In genomic region chr17:28348979-28349378, GRCh38 we compare ENCODE assay signal across 18 cellular contexts. TPM values are rescaled to one million over a fixed set of nuclear protein-coding genes. Genes with fewer than 3 reads are reported as not detected.
DNase-seq lines count a peak whose midpoint lies in the region; ATAC-seq, FAIRE-seq and TF ChIP-seq lines count a peak whose summit lies in the region.
"Had no signal": no experiment of that assay in that cellular context is flagged by ENCODE, and none has a peak within 500 bp of the region (broad histone marks: within the 10 kb centered on the region; RNA-seq: fewer than 3 reads in every experiment).

No MANE protein-coding gene starts in this region.

- TF ChIP-seq RAD21 in HepG2 (CRISPR knock-in tag; IDR thresholded peaks at IDR 0.05): no peak

- H3K27me3 ChIP-seq in HepG2 (ENCODE audit: control insufficient read depth in 1 of 2, insufficient read depth in 2 of 2, low read length in 2 of 2): no peaks in the 10 kb centered on the region
- no peaks in the 10 kb centered on the region for H3K27me3 ChIP-seq in right lobe of liver
- H3K27me3 ChIP-seq in body of pancreas: no peaks in the 10 kb centered on the region
- no peaks in the 10 kb centered on the region for H3K27me3 ChIP-seq in upper lobe of right lung
- H3K27me3 ChIP-seq: BLaER1 treated with 17β-estradiol and CSF1 and Interleukin-3, amounts not matched to agents 10 nM and 100 nM had no signal

- WGBS in HepG2 (ENCODE audit: low lambda C conversion rate): no CpG with 5 or more reads among the region's 3 CpGs
- 80% methylated on average over 1 of the region's 3 CpGs for WGBS in right lobe of liver (ENCODE audit: insufficient coverage, low coverage, low lambda C conversion rate, missing lambda C conversion rate)
- WGBS in body of pancreas, 2 donors: 52 to 60% methylated on average over 2 to 3 of the region's 3 CpGs

- TF ChIP-seq EP300 in HepG2 (IDR thresholded peaks at IDR 0.05; ENCODE audit: low read depth in 2 of 2, low read length in 2 of 2) (no peak), HepG2 (CRISPR knock-in tag; IDR thresholded peaks at IDR 0.05; ENCODE audit: borderline replicate concordance) (no peak)

- intact Hi-C loops in HepG2 (cut with micrococcal nuclease; ENCODE audit: unreplicated experiment): loop anchor here (5.0 kb wide), 1 partner anchor 117 kb away; no protein-coding TSS in a partner anchor
- intact Hi-C loops in right lobe of liver (cut with DNase I): loop anchor here in 1 of 2 donors (10.0 kb wide), 1 partner anchor 114 kb away; no protein-coding TSS in a partner anchor
- intact Hi-C loops in body of pancreas (cut with DNase I): no loop called here
- intact Hi-C loops in upper lobe of right lung (cut with DNase I): no loop called here

- no peaks in the 10 kb centered on the region for H3K9me3 ChIP-seq in HepG2 (ENCODE audit: low read length)
- H3K9me3 ChIP-seq in right lobe of liver: no peaks in the 10 kb centered on the region
- no peaks in the 10 kb centered on the region for H3K9me3 ChIP-seq in body of pancreas
- no peaks in the 10 kb centered on the region for H3K9me3 ChIP-seq in upper lobe of right lung
- H3K9me3 ChIP-seq: BLaER1 treated with 17β-estradiol and CSF1 and Interleukin-3, amounts not matched to agents 10 nM and 100 nM had no signal

- no peak overlapping the region for H2AFZ ChIP-seq in HepG2 (ENCODE audit: low read length)
- H2AFZ ChIP-seq: GM23338 had no signal

- ATAC-seq in HepG2 (no peak), right lobe of liver (no peak), body of pancreas (no peak), upper lobe of right lung (no peak), HG02884 (IDR thresholded peaks at IDR 0.05; ENCODE audit: unreplicated experiment) (no peak)
- ATAC-seq: GM12878, GM23338 had no signal

- CTCF ChIA-PET in HepG2 (lab: Yijun Ruan, JAX; ENCODE audit: low intra/inter-chr PET ratio, low total read pairs): no interaction called here

- no peak overlapping the region for H3K9ac ChIP-seq in HepG2 (ENCODE audit: insufficient read depth, low read depth, low read length)
- H3K9ac ChIP-seq: BLaER1 treated with 17β-estradiol and CSF1 and Interleukin-3, amounts not matched to agents 10 nM and 100 nM had no signal

- H3K4me3 ChIP-seq in HepG2 (replicated peaks in 1 of 3; ENCODE audit: insufficient read depth in 1 of 3, low read depth in 2 of 3, low read length in 3 of 3): no peak overlapping the region
- H3K4me3 ChIP-seq in right lobe of liver: no peak overlapping the region
- no peak overlapping the region for H3K4me3 ChIP-seq in body of pancreas
- H3K4me3 ChIP-seq in upper lobe of right lung: no peak overlapping the region
- H3K4me3 ChIP-seq: BLaER1 treated with 17β-estradiol and CSF1 and Interleukin-3, amounts not matched to agents 10 nM and 100 nM; GM12878; GM23338 had no signal

- H3K4me2 ChIP-seq in HepG2 (ENCODE audit: low read depth, low read length): no peak overlapping the region
- H3K4me2 ChIP-seq: BLaER1 treated with 17β-estradiol and CSF1 and Interleukin-3, amounts not matched to agents 10 nM and 100 nM; GM23338 had no signal

- no peak overlapping the region for H3K27ac ChIP-seq in HepG2 (ENCODE audit: extremely low read length, insufficient read depth, low read length)
- H3K27ac ChIP-seq in right lobe of liver: no peak overlapping the region
- H3K27ac ChIP-seq in body of pancreas: peak overlapping the region in 3 of 4 donors; percentile 15 to 87 (median 81)
- H3K27ac ChIP-seq in upper lobe of right lung: no peak overlapping the region
- H3K27ac ChIP-seq: BLaER1 treated with 17β-estradiol and CSF1 and Interleukin-3, amounts not matched to agents 10 nM and 100 nM had no signal

- TF ChIP-seq CTCF in HepG2 (CRISPR knock-in tag; IDR thresholded peaks at IDR 0.05): no peak
- TF ChIP-seq CTCF in right lobe of liver (IDR thresholded peaks at IDR 0.05): no peak
- TF ChIP-seq CTCF in body of pancreas (IDR thresholded peaks at IDR 0.05): no peak
- TF ChIP-seq CTCF in upper lobe of right lung (IDR thresholded peaks at IDR 0.05): no peak

- in situ Hi-C loops in HepG2 (cut with HindIII; ENCODE audit: extremely low pct_ligation_motif_present, low pct_unique_long_range_greater_than_20kb): no loop called here
- in situ Hi-C loops in G401 (cut with HindIII; ENCODE audit: low sequenced_read_pairs): no loop called here

- H3K79me2 ChIP-seq in HepG2 (ENCODE audit: insufficient read depth, low read length): no peaks in the 10 kb centered on the region

- no peaks in the 10 kb centered on the region for H4K20me1 ChIP-seq in HepG2 (ENCODE audit: insufficient read depth, low read length)

- no peak for TF ChIP-seq POLR2A in HepG2 (IDR thresholded peaks at IDR 0.05; ENCODE audit: insufficient read depth in 1 of 2, low read depth in 2 of 2, low read length in 2 of 2)
- TF ChIP-seq POLR2A in right lobe of liver (IDR thresholded peaks at IDR 0.05): no peak
- no peak for TF ChIP-seq POLR2A in body of pancreas (IDR thresholded peaks at IDR 0.05)

- no peak for FAIRE-seq in HepG2 (lab: Jason Lieb, UNC)
- FAIRE-seq: GM12878, GM18507, HTR-8/SVneo had no signal

- H3K36me3 ChIP-seq in HepG2 (replicated peaks in 1 of 2; ENCODE audit: control insufficient read depth in 1 of 2, insufficient read depth in 2 of 2, low read length in 2 of 2) (peaks cover 25 to 74% of the 10 kb centered on the region in 2 experiments), right lobe of liver (peaks cover 8 to 75% (median 41%) of the 10 kb centered on the region in 4 donors), body of pancreas (replicated peaks in 1 of 2; ENCODE audit: insufficient read depth in 1 of 2, low read depth in 2 of 2) (peaks cover 11 to 36% of the 10 kb centered on the region in 2 donors), upper lobe of right lung (peaks cover 100% of the 10 kb centered on the region)

- BruUV-seq in HepG2 (replicated peaks; lab: Mats Ljungman, UMichigan): no TSS peak

- H3K4me1 ChIP-seq in HepG2 (ENCODE audit: insufficient read depth, low read length) (peaks cover 26% of the 10 kb centered on the region), right lobe of liver (peaks cover 3 to 52% (median 29%) of the 10 kb centered on the region in 4 donors), body of pancreas (peaks cover 50% of the 10 kb centered on the region), upper lobe of right lung (peaks cover 15% of the 10 kb centered on the region)

- DNase-seq in HepG2 (ENCODE audit: low spot score) (no peak), right lobe of liver (no peak), body of pancreas (no peak), islet precursor cell (peak; percentile 52), upper lobe of right lung (peak; percentile 25), G401 (ENCODE audit: low spot score) (no peak), hypothalamus (lab: John Stamatoyannopoulos, UW) (no peak)
- DNase-seq: ACHN; CD4-positive, CD25-positive, alpha-beta regulatory T cell; H7 had no signal

- POLR2A ChIA-PET in HepG2 (lab: Yijun Ruan, JAX): interaction anchor here (1.1 to 5.3 kb wide), 3 partner anchors 8 to 23 kb away, joined by 3 to 49 read pairs (median 30); partner anchors contain the start of genes POLDIP2, SARM1 and VTN

RNA-seq across cellular contexts. Expression of gene POLDIP2, which starts 8.3 kb away (rescaled TPM):
- 114 and 127 TPM in 2 replicates for total RNA-seq in HepG2 (2016; rRNA removed; fragmentation: Illumina TruSeq; extraction: Trizol)
- total RNA-seq in HepG2 (2016; cell fraction: cytosol; rRNA removed; fragmentation: Illumina TruSeq; extraction: Trizol; ENCODE audit: low read depth): 63.3 and 67.3 TPM in 2 replicates
- 112 and 115 TPM in 2 replicates for total RNA-seq in HepG2 (2016; cell fraction: insoluble cytoplasmic fraction; rRNA removed; fragmentation: Illumina TruSeq; extraction: Trizol)
- 118 and 133 TPM in 2 replicates for total RNA-seq in HepG2 (2016; cell fraction: membrane; rRNA removed; fragmentation: Illumina TruSeq; extraction: Trizol)
- total RNA-seq in HepG2 (2016; cell fraction: nucleus; rRNA removed; fragmentation: Illumina TruSeq; extraction: Trizol): 47.1 and 53.4 TPM in 2 replicates
- 85.9 and 86.0 TPM in 2 replicates for polyA plus RNA-seq in HepG2 (2011; rRNA removed)
- 82.5 and 91.5 TPM in 2 replicates for polyA plus RNA-seq in HepG2 (2011; cell fraction: cytosol; rRNA removed)
- polyA plus RNA-seq in HepG2 (2011; cell fraction: nucleus; rRNA removed): 40.8 and 49.4 TPM in 2 replicates
- 60.2 and 73.0 TPM in 2 replicates for polyA plus RNA-seq in HepG2 (2012)
- 78.3 and 93.1 TPM in 2 replicates for polyA plus RNA-seq in HepG2 (2016; cell fraction: cytosol; fragmentation: Illumina TruSeq; extraction: Trizol; ENCODE audit: low read depth)
- 128 and 147 TPM in 2 replicates for polyA plus RNA-seq in HepG2 (2016; cell fraction: insoluble cytoplasmic fraction; fragmentation: Illumina TruSeq; extraction: Trizol; ENCODE audit: low read depth)
- 120 and 126 TPM in 2 replicates for polyA plus RNA-seq in HepG2 (2016; cell fraction: membrane; fragmentation: Illumina TruSeq; extraction: Trizol; ENCODE audit: low read depth)
- 79.9 and 84.9 TPM in 2 replicates for polyA plus RNA-seq in HepG2 (2016; cell fraction: nucleus; fragmentation: Illumina TruSeq; extraction: Trizol; ENCODE audit: insufficient read depth, low read depth)
- polyA minus RNA-seq in HepG2 (2011; rRNA and poly(A)+ RNA removed; ENCODE audit: low replicate concordance): 108 and 190 TPM in 2 replicates
- polyA minus RNA-seq in HepG2 (2011; cell fraction: cytosol; rRNA and poly(A)+ RNA removed): 42.1 and 47.7 TPM in 2 replicates
- 22.0 and 26.2 TPM in 2 replicates for polyA minus RNA-seq in HepG2 (2011; cell fraction: nucleus; rRNA and poly(A)+ RNA removed)
- total RNA-seq in right lobe of liver: 100 to 1,000 TPM in 5 of 6 experiments, 10 to 100 TPM in 1; 92.5 to 156 (median 130) TPM
- 10 to 100 TPM; 50.8 to 54.4 TPM for total RNA-seq in body of pancreas
- 55.3 TPM for total RNA-seq in upper lobe of right lung
- 200 and 227 TPM in 2 replicates for total RNA-seq in G401 (2014; rRNA removed; shearing (Covaris generic))

RNA-seq across cellular contexts. Expression of gene TNFAIP1, which starts 13.4 kb away (rescaled TPM):
- total RNA-seq in HepG2 (2016; rRNA removed; fragmentation: Illumina TruSeq; extraction: Trizol) (17.5 and 18.7 TPM in 2 replicates), right lobe of liver (10 to 100 TPM; 32.3 to 87.6 (median 38.2) TPM), body of pancreas (10 to 100 TPM; 15.2 to 15.8 TPM), upper lobe of right lung (82.7 TPM)
- 3.0 and 3.3 TPM in 2 replicates for total RNA-seq in HepG2 (2016; cell fraction: cytosol; rRNA removed; fragmentation: Illumina TruSeq; extraction: Trizol; ENCODE audit: low read depth)
- 17.6 and 18.0 TPM in 2 replicates for total RNA-seq in HepG2 (2016; cell fraction: insoluble cytoplasmic fraction; rRNA removed; fragmentation: Illumina TruSeq; extraction: Trizol)
- 10.3 and 13.6 TPM in 2 replicates for total RNA-seq in HepG2 (2016; cell fraction: membrane; rRNA removed; fragmentation: Illumina TruSeq; extraction: Trizol)
- 10.7 and 12.2 TPM in 2 replicates for total RNA-seq in HepG2 (2016; cell fraction: nucleus; rRNA removed; fragmentation: Illumina TruSeq; extraction: Trizol)
- 40.6 and 42.8 TPM in 2 replicates for polyA plus RNA-seq in HepG2 (2011; rRNA removed)
- 26.7 and 28.6 TPM in 2 replicates for polyA plus RNA-seq in HepG2 (2011; cell fraction: cytosol; rRNA removed)
- 42.5 and 48.1 TPM in 2 replicates for polyA plus RNA-seq in HepG2 (2011; cell fraction: nucleus; rRNA removed)
- 16.3 and 24.4 TPM in 2 replicates for polyA plus RNA-seq in HepG2 (2012)
- polyA plus RNA-seq in HepG2 (2016; cell fraction: cytosol; fragmentation: Illumina TruSeq; extraction: Trizol; ENCODE audit: low read depth): 3.2 and 5.3 TPM in 2 replicates
- 18.4 and 21.2 TPM in 2 replicates for polyA plus RNA-seq in HepG2 (2016; cell fraction: insoluble cytoplasmic fraction; fragmentation: Illumina TruSeq; extraction: Trizol; ENCODE audit: low read depth)
- polyA plus RNA-seq in HepG2 (2016; cell fraction: membrane; fragmentation: Illumina TruSeq; extraction: Trizol; ENCODE audit: low read depth): 8.2 and 8.8 TPM in 2 replicates
- polyA plus RNA-seq in HepG2 (2016; cell fraction: nucleus; fragmentation: Illumina TruSeq; extraction: Trizol; ENCODE audit: insufficient read depth, low read depth): 17.9 and 19.3 TPM in 2 replicates
- polyA minus RNA-seq in HepG2 (2011; rRNA and poly(A)+ RNA removed; ENCODE audit: low replicate concordance): 67.1 and 165 TPM in 2 replicates
- polyA minus RNA-seq in HepG2 (2011; cell fraction: cytosol; rRNA and poly(A)+ RNA removed): 30.3 and 32.2 TPM in 2 replicates
- polyA minus RNA-seq in HepG2 (2011; cell fraction: nucleus; rRNA and poly(A)+ RNA removed): 20.6 and 26.7 TPM in 2 replicates
- 25.3 and 27.7 TPM in 2 replicates for total RNA-seq in G401 (2014; rRNA removed; shearing (Covaris generic))

RNA-seq across cellular contexts. Expression of gene IFT20, which starts 13.7 kb away (rescaled TPM):
- 23.4 and 28.0 TPM in 2 replicates for total RNA-seq in HepG2 (2016; rRNA removed; fragmentation: Illumina TruSeq; extraction: Trizol)
- 49.6 and 59.0 TPM in 2 replicates for total RNA-seq in HepG2 (2016; cell fraction: cytosol; rRNA removed; fragmentation: Illumina TruSeq; extraction: Trizol; ENCODE audit: low read depth)
- 22.8 and 29.8 TPM in 2 replicates for total RNA-seq in HepG2 (2016; cell fraction: insoluble cytoplasmic fraction; rRNA removed; fragmentation: Illumina TruSeq; extraction: Trizol)
- total RNA-seq in HepG2 (2016; cell fraction: membrane; rRNA removed; fragmentation: Illumina TruSeq; extraction: Trizol): 51.8 and 54.0 TPM in 2 replicates
- total RNA-seq in HepG2 (2016; cell fraction: nucleus; rRNA removed; fragmentation: Illumina TruSeq; extraction: Trizol): 22.4 and 24.3 TPM in 2 replicates
- polyA plus RNA-seq in HepG2 (2011; rRNA removed): 33.9 and 37.8 TPM in 2 replicates
- polyA plus RNA-seq in HepG2 (2011; cell fraction: cytosol; rRNA removed): 23.5 and 23.7 TPM in 2 replicates
- polyA plus RNA-seq in HepG2 (2011; cell fraction: nucleus; rRNA removed): 39.0 and 42.0 TPM in 2 replicates
- polyA plus RNA-seq in HepG2 (2012): 22.5 and 25.6 TPM in 2 replicates
- 50.1 and 61.3 TPM in 2 replicates for polyA plus RNA-seq in HepG2 (2016; cell fraction: cytosol; fragmentation: Illumina TruSeq; extraction: Trizol; ENCODE audit: low read depth)
- polyA plus RNA-seq in HepG2 (2016; cell fraction: insoluble cytoplasmic fraction; fragmentation: Illumina TruSeq; extraction: Trizol; ENCODE audit: low read depth): 21.7 and 23.6 TPM in 2 replicates
- 44.5 and 49.9 TPM in 2 replicates for polyA plus RNA-seq in HepG2 (2016; cell fraction: membrane; fragmentation: Illumina TruSeq; extraction: Trizol; ENCODE audit: low read depth)
- polyA plus RNA-seq in HepG2 (2016; cell fraction: nucleus; fragmentation: Illumina TruSeq; extraction: Trizol; ENCODE audit: insufficient read depth, low read depth): 39.5 and 42.9 TPM in 2 replicates
- 13.0 and 13.9 TPM in 2 replicates for polyA minus RNA-seq in HepG2 (2011; rRNA and poly(A)+ RNA removed; ENCODE audit: low replicate concordance)
- 5.7 and 7.1 TPM in 2 replicates for polyA minus RNA-seq in HepG2 (2011; cell fraction: cytosol; rRNA and poly(A)+ RNA removed)
- polyA minus RNA-seq in HepG2 (2011; cell fraction: nucleus; rRNA and poly(A)+ RNA removed): 14.9 and 18.4 TPM in 2 replicates
- 10 to 100 TPM; 20.6 to 29.6 (median 26.1) TPM for total RNA-seq in right lobe of liver
- total RNA-seq in body of pancreas: 10 to 100 TPM; 37.9 to 42.2 TPM
- total RNA-seq in upper lobe of right lung: 33.3 TPM
- total RNA-seq in G401 (2014; rRNA removed; shearing (Covaris generic)): 21.5 and 29.1 TPM in 2 replicates

RNA-seq across cellular contexts. Expression of gene SEBOX, which starts 16.0 kb away (rescaled TPM):
- total RNA-seq in HepG2 (2016; rRNA removed; fragmentation: Illumina TruSeq; extraction: Trizol) (not detected in 2 replicates), right lobe of liver (not detected), body of pancreas (not detected), upper lobe of right lung (not detected)
- not detected in 2 replicates for total RNA-seq in HepG2 (2016; cell fraction: cytosol; rRNA removed; fragmentation: Illumina TruSeq; extraction: Trizol; ENCODE audit: low read depth)
- not detected in 2 replicates for total RNA-seq in HepG2 (2016; cell fraction: insoluble cytoplasmic fraction; rRNA removed; fragmentation: Illumina TruSeq; extraction: Trizol)
- total RNA-seq in HepG2 (2016; cell fraction: membrane; rRNA removed; fragmentation: Illumina TruSeq; extraction: Trizol): not detected in 2 replicates
- not detected in 2 replicates for total RNA-seq in HepG2 (2016; cell fraction: nucleus; rRNA removed; fragmentation: Illumina TruSeq; extraction: Trizol)
- polyA plus RNA-seq in HepG2 (2011; rRNA removed): not detected in 2 replicates
- polyA plus RNA-seq in HepG2 (2011; cell fraction: cytosol; rRNA removed): not detected in 2 replicates
- 0.43 TPM in 1 of 2 replicates, not detected in the other for polyA plus RNA-seq in HepG2 (2011; cell fraction: nucleus; rRNA removed)
- not detected in 2 replicates for polyA plus RNA-seq in HepG2 (2012)
- polyA plus RNA-seq in HepG2 (2016; cell fraction: cytosol; fragmentation: Illumina TruSeq; extraction: Trizol; ENCODE audit: low read depth): not detected in 2 replicates
- polyA plus RNA-seq in HepG2 (2016; cell fraction: insoluble cytoplasmic fraction; fragmentation: Illumina TruSeq; extraction: Trizol; ENCODE audit: low read depth): not detected in 2 replicates
- polyA plus RNA-seq in HepG2 (2016; cell fraction: membrane; fragmentation: Illumina TruSeq; extraction: Trizol; ENCODE audit: low read depth): not detected in 2 replicates
- not detected in 2 replicates for polyA plus RNA-seq in HepG2 (2016; cell fraction: nucleus; fragmentation: Illumina TruSeq; extraction: Trizol; ENCODE audit: insufficient read depth, low read depth)
- polyA minus RNA-seq in HepG2 (2011; rRNA and poly(A)+ RNA removed; ENCODE audit: low replicate concordance): 0.34 TPM in 1 of 2 replicates, not detected in the other
- not detected in 2 replicates for polyA minus RNA-seq in HepG2 (2011; cell fraction: cytosol; rRNA and poly(A)+ RNA removed)
- polyA minus RNA-seq in HepG2 (2011; cell fraction: nucleus; rRNA and poly(A)+ RNA removed): not detected in 2 replicates
- total RNA-seq in G401 (2014; rRNA removed; shearing (Covaris generic)): not detected in 2 replicates
- total RNA-seq: A172; CD4-positive, CD25-positive, alpha-beta regulatory T cell; Daoy; GM12878; GM23338; H7 had no signal
- polyA plus RNA-seq: CD4-positive, CD25-positive, alpha-beta regulatory T cell; GM12878; GM23338 had no signal

RNA-seq across cellular contexts. Expression of gene VTN, which starts 21.1 kb away (rescaled TPM):
- total RNA-seq in HepG2 (2016; rRNA removed; fragmentation: Illumina TruSeq; extraction: Trizol) (43.9 and 108 TPM in 2 replicates), right lobe of liver (1,000 to 10,000 TPM; 2,747 to 3,771 (median 3,031) TPM), body of pancreas (1 to 10 TPM; 4.2 to 6.6 TPM), upper lobe of right lung (1.3 TPM)
- 11.6 and 13.5 TPM in 2 replicates for total RNA-seq in HepG2 (2016; cell fraction: cytosol; rRNA removed; fragmentation: Illumina TruSeq; extraction: Trizol; ENCODE audit: low read depth)
- 42.5 and 110 TPM in 2 replicates for total RNA-seq in HepG2 (2016; cell fraction: insoluble cytoplasmic fraction; rRNA removed; fragmentation: Illumina TruSeq; extraction: Trizol)
- total RNA-seq in HepG2 (2016; cell fraction: membrane; rRNA removed; fragmentation: Illumina TruSeq; extraction: Trizol): 21.9 and 23.9 TPM in 2 replicates
- total RNA-seq in HepG2 (2016; cell fraction: nucleus; rRNA removed; fragmentation: Illumina TruSeq; extraction: Trizol): 103 and 124 TPM in 2 replicates
- polyA plus RNA-seq in HepG2 (2011; rRNA removed): 131 and 230 TPM in 2 replicates
- 124 and 146 TPM in 2 replicates for polyA plus RNA-seq in HepG2 (2011; cell fraction: cytosol; rRNA removed)
- 140 and 166 TPM in 2 replicates for polyA plus RNA-seq in HepG2 (2011; cell fraction: nucleus; rRNA removed)
- 284 and 339 TPM in 2 replicates for polyA plus RNA-seq in HepG2 (2012)
- 22.3 and 24.7 TPM in 2 replicates for polyA plus RNA-seq in HepG2 (2016; cell fraction: cytosol; fragmentation: Illumina TruSeq; extraction: Trizol; ENCODE audit: low read depth)
- polyA plus RNA-seq in HepG2 (2016; cell fraction: insoluble cytoplasmic fraction; fragmentation: Illumina TruSeq; extraction: Trizol; ENCODE audit: low read depth): 46.3 and 58.2 TPM in 2 replicates
- 29.7 and 32.6 TPM in 2 replicates for polyA plus RNA-seq in HepG2 (2016; cell fraction: membrane; fragmentation: Illumina TruSeq; extraction: Trizol; ENCODE audit: low read depth)
- 199 and 223 TPM in 2 replicates for polyA plus RNA-seq in HepG2 (2016; cell fraction: nucleus; fragmentation: Illumina TruSeq; extraction: Trizol; ENCODE audit: insufficient read depth, low read depth)
- 37.6 and 134 TPM in 2 replicates for polyA minus RNA-seq in HepG2 (2011; rRNA and poly(A)+ RNA removed; ENCODE audit: low replicate concordance)
- 45.8 and 97.8 TPM in 2 replicates for polyA minus RNA-seq in HepG2 (2011; cell fraction: cytosol; rRNA and poly(A)+ RNA removed)
- polyA minus RNA-seq in HepG2 (2011; cell fraction: nucleus; rRNA and poly(A)+ RNA removed): 30.3 and 66.1 TPM in 2 replicates
- total RNA-seq in G401 (2014; rRNA removed; shearing (Covaris generic)): 12.4 and 13.1 TPM in 2 replicates
- total RNA-seq: CD4-positive, CD25-positive, alpha-beta regulatory T cell; Daoy; GM23338 had no signal

Comparison
In these comparisons a context has a peak if more than half of its experiments do, and no peak if none do; other contexts are left out.
1. DNase-seq: peak in islet precursor cell (single experiment) and upper lobe of right lung (single experiment); none in HepG2 (single experiment), right lobe of liver (0 of 3), body of pancreas (0 of 4), G401 (single experiment) and hypothalamus (0 of 51).
2. H3K27ac ChIP-seq: peak in body of pancreas (3 of 4); none in HepG2 (single experiment), right lobe of liver (0 of 3) and upper lobe of right lung (single experiment).